In genomic region chr5:76790632-76791290, GRCh38 we compare ENCODE assay signal across 8 cellular contexts. TPM values are rescaled to one million over a fixed set of nuclear protein-coding genes. Genes with fewer than 3 reads are reported as not detected.
A peak's percentile ranks its signal among the peaks of the same experiment; 100 is the strongest.
DNase-seq lines count a peak whose midpoint lies in the region; ATAC-seq and TF ChIP-seq lines count a peak whose summit lies in the region.

No MANE protein-coding gene starts in this region.

- H3K36me3 ChIP-seq in lower lobe of right lung (no peaks in the 10 kb centered on the region), aorta (ENCODE audit: control insufficient read depth in 1 of 2, insufficient read depth in 2 of 2, low read length in 1 of 2) (no peaks in the 10 kb centered on the region)
- no peaks in the 10 kb centered on the region for H3K36me3 ChIP-seq in effector memory CD4-positive, alpha-beta T cell (ENCODE audit: control insufficient read depth, insufficient read depth, low read length)

- H3K4me1 ChIP-seq in lower lobe of right lung, result peaks cover 21% of the 10 kb centered on the region
- peaks cover 5 to 8% of the 10 kb centered on the region in 2 donors for H3K4me1 ChIP-seq in aorta (ENCODE audit: control insufficient read depth in 1 of 2, insufficient read depth in 2 of 2, low read length in 2 of 2)
- peaks cover 8% of the 10 kb centered on the region for H3K4me1 ChIP-seq in effector memory CD4-positive, alpha-beta T cell (ENCODE audit: control insufficient read depth, insufficient read depth, low read length, poor library complexity, severe bottlenecking)

- DNase-seq in AG10803 (ENCODE audit: low read depth), result peak; percentile 96
- DNase-seq in LHCN-M2 (ENCODE audit: low read depth), result peak; percentile 98
- peak; percentile 94 for DNase-seq in astrocyte of the hippocampus (ENCODE audit: low read depth, low spot score)
- DNase-seq in lower lobe of right lung, result no peak
- DNase-seq in aorta, result peak in 1 of 2 donors; percentile 62
- DNase-seq in effector memory CD4-positive, alpha-beta T cell, result no peak
- no peak for DNase-seq in immature natural killer cell

- 5 to 8% methylated on average over 3 of the region's 3 CpGs for WGBS in aorta, 2 donors

- no peaks in the 10 kb centered on the region for H3K9me3 Mint-ChIP-seq in immature natural killer cell

- TF ChIP-seq CTCF in AG10803 (conservative IDR thresholded peaks at IDR 0.05; ENCODE audit: low read length) (no peak), lower lobe of right lung (IDR thresholded peaks at IDR 0.05) (no peak)

- no peaks in the 10 kb centered on the region for H3K27me3 ChIP-seq in lower lobe of right lung (ENCODE audit: low read depth)
- H3K27me3 ChIP-seq in aorta (ENCODE audit: control insufficient read depth in 1 of 2, insufficient read depth in 2 of 2, low read length in 1 of 2), result no peaks in the 10 kb centered on the region
- H3K27me3 ChIP-seq in effector memory CD4-positive, alpha-beta T cell (replicated peaks; ENCODE audit: control insufficient read depth, insufficient read depth, low read length, poor library complexity, severe bottlenecking), result no peaks in the 10 kb centered on the region

- H3K4me1 Mint-ChIP-seq in immature natural killer cell, result no peaks in the 10 kb centered on the region

- ATAC-seq in lower lobe of right lung (peak; percentile 68 to 74), aorta (ENCODE audit: low FRiP score) (peak; percentile 68), GM18519 (IDR thresholded peaks at IDR 0.05; ENCODE audit: low FRiP score, unreplicated experiment) (no peak)

- H3K9me3 ChIP-seq in lower lobe of right lung, result no peaks in the 10 kb centered on the region
- H3K9me3 ChIP-seq in aorta (ENCODE audit: control insufficient read depth, low read length), result no peaks in the 10 kb centered on the region
- no peaks in the 10 kb centered on the region for H3K9me3 ChIP-seq in effector memory CD4-positive, alpha-beta T cell (ENCODE audit: control insufficient read depth, low read length)

- H3K36me3 Mint-ChIP-seq in immature natural killer cell, result no peaks in the 10 kb centered on the region

- H3K4me3 ChIP-seq in AG10803 (ENCODE audit: low read length) (no peak overlapping the region), lower lobe of right lung (no peak overlapping the region), aorta (ENCODE audit: low read length in 2 of 2) (no peak overlapping the region)
- no peak overlapping the region for H3K4me3 ChIP-seq in effector memory CD4-positive, alpha-beta T cell (ENCODE audit: insufficient read depth, low read depth, low read length, poor library complexity, severe bottlenecking)

- H3K4me3 Mint-ChIP-seq in immature natural killer cell, result no peak overlapping the region

- peak overlapping the region in 2 of 6 donors; percentile 29 to 64 for H3K27ac Mint-ChIP-seq in immature natural killer cell

- peaks cover 0 to 2% (median 2%) of the 10 kb centered on the region in 3 donors for H3K27me3 Mint-ChIP-seq in immature natural killer cell (ENCODE audit: low read depth in 3 of 3)

- intact Hi-C loops in lower lobe of right lung (cut with DNase I) (no loop called here), aorta (cut with DNase I) (no loop called here)

- H3K27ac ChIP-seq in lower lobe of right lung (peak overlapping the region; percentile 69), aorta (ENCODE audit: low read depth in 1 of 2, low read length in 2 of 2) (peak overlapping the region in 1 of 2 donors; percentile 82)
- no peak overlapping the region for H3K27ac ChIP-seq in effector memory CD4-positive, alpha-beta T cell (ENCODE audit: insufficient read depth, low read length, poor library complexity, severe bottlenecking)

RNA-seq across cellular contexts. Expression of gene F2RL1, which starts 28.1 kb away (rescaled TPM):
- total RNA-seq in LHCN-M2 (2014; rRNA removed) (0.06 and 0.19 TPM in 2 replicates), lower lobe of right lung (5.9 TPM), aorta (1 to 10 TPM in 1 of 2 donors, under 1 TPM in 1; 0.88 to 1.9 TPM)
- polyA plus RNA-seq in LHCN-M2 (2012), result 0.04 TPM
- polyA plus RNA-seq in aorta (10 to 100 TPM in 1 of 2 donors, 1 to 10 TPM in 1; 5.5 to 10.7 TPM), immature natural killer cell (1 to 10 TPM in 1 of 3 donors, under 1 TPM in 1, not detected in 1; 0.53 to 2.1 TPM)

RNA-seq across cellular contexts. Expression of gene S100Z, which starts 59.1 kb away (rescaled TPM):
- total RNA-seq in LHCN-M2 (2014; rRNA removed) (not detected in 2 replicates), lower lobe of right lung (1.2 TPM), aorta (under 1 TPM; 0.68 to 0.87 TPM)
- polyA plus RNA-seq in LHCN-M2 (2012), result not detected
- polyA plus RNA-seq in aorta (not detected), immature natural killer cell (1 to 10 TPM in 1 of 3 donors, under 1 TPM in 1, not detected in 1; 0.73 to 2.5 TPM)

Comparison
In these comparisons a context has a peak if more than half of its experiments do, and no peak if none do; other contexts are left out.
1. DNase-seq: peak in AG10803 (single experiment), LHCN-M2 (single experiment) and astrocyte of the hippocampus (single experiment); none in lower lobe of right lung (single experiment), effector memory CD4-positive, alpha-beta T cell (0 of 3) and immature natural killer cell (0 of 3).